Comparison of ENCODE assay signal across 29 cellular contexts in genomic region chr7:131438969-131439368, GRCh38.
"Had no signal": no experiment of that assay in that cellular context is flagged by ENCODE, and none has a peak within 500 bp of the region (broad histone marks: within the 10 kb centered on the region; RNA-seq: fewer than 3 reads in every experiment).

No MANE protein-coding gene starts in this region.

- H3K4me3 ChIP-seq: neural progenitor cell, ovary, psoas muscle, right lobe of liver, skin epidermis, smooth muscle cell, spleen, suprapubic skin, testis, transverse colon, upper lobe of right lung, uterus had no signal

- H3K9me3 ChIP-seq: ovary, psoas muscle, right lobe of liver, spleen, testis, transverse colon, upper lobe of right lung, uterus had no signal

- H3K4me1 ChIP-seq: neural progenitor cell, parathyroid adenoma, right lobe of liver, spleen, suprapubic skin, testis, uterus had no signal

- H3K27ac Mint-ChIP-seq: naive thymus-derived CD4-positive, alpha-beta T cell; natural killer cell; nephron; neural progenitor cell; stimulated activated memory B cell treated with anti-CD40 and anti-IgM and Interleukin-4, amounts not matched to agents 10 μg/mL and 1 μg/mL and 100 μg/mL, for 72 hours; stimulated activated naive CD8-positive, alpha-beta T cell treated with anti-CD3 and anti-CD28 coated beads, Interleukin-15, amount 100 ng/mL, for 72 hours; type B pancreatic cell had no signal

- H3K36me3 ChIP-seq: ovary, uterus had no signal

- H3K4me3 Mint-ChIP-seq: naive thymus-derived CD4-positive, alpha-beta T cell; natural killer cell; nephron; neural progenitor cell; stimulated activated memory B cell treated with anti-CD40 and anti-IgM and Interleukin-4, amounts not matched to agents 10 μg/mL and 1 μg/mL and 100 μg/mL, for 72 hours; stimulated activated naive CD8-positive, alpha-beta T cell treated with anti-CD3 and anti-CD28 coated beads, Interleukin-15, amount 100 ng/mL, for 72 hours; type B pancreatic cell had no signal

- H3K9me3 Mint-ChIP-seq: naive thymus-derived CD4-positive, alpha-beta T cell; natural killer cell; neural progenitor cell; stimulated activated memory B cell treated with anti-CD40 and anti-IgM and Interleukin-4, amounts not matched to agents 10 μg/mL and 1 μg/mL and 100 μg/mL, for 72 hours; stimulated activated naive CD8-positive, alpha-beta T cell treated with anti-CD3 and anti-CD28 coated beads, Interleukin-15, amount 100 ng/mL, for 72 hours; type B pancreatic cell had no signal

- H3K27me3 Mint-ChIP-seq: naive thymus-derived CD4-positive, alpha-beta T cell; stimulated activated memory B cell treated with anti-CD40 and anti-IgM and Interleukin-4, amounts not matched to agents 10 μg/mL and 1 μg/mL and 100 μg/mL, for 72 hours; stimulated activated naive CD8-positive, alpha-beta T cell treated with anti-CD3 and anti-CD28 coated beads, Interleukin-15, amount 100 ng/mL, for 72 hours; type B pancreatic cell had no signal

- ATAC-seq: naive thymus-derived CD4-positive, alpha-beta T cell; natural killer cell; psoas muscle; right lobe of liver; stimulated activated memory B cell treated with anti-CD40 and anti-IgM and Interleukin-4, amounts not matched to agents 10 μg/mL and 1 μg/mL and 100 μg/mL, for 72 hours; stimulated activated naive CD8-positive, alpha-beta T cell treated with anti-CD3 and anti-CD28 coated beads, Interleukin-15, amount 100 ng/mL, for 72 hours; stimulated activated naive CD8-positive, alpha-beta T cell treated with anti-CD3 and anti-CD28 coated beads, Interleukin-15, Interleukin-2, amounts not matched to agents 100 U/mL and 50 U/mL, for 24 hours; upper lobe of right lung had no signal

- DNase-seq: naive thymus-derived CD4-positive, alpha-beta T cell; natural killer cell; occipital lobe; ovary; psoas muscle; right cardiac atrium; right lobe of liver; spleen; stimulated activated CD4-positive, alpha-beta T cell treated with anti-CD3 and anti-CD28 coated beads, Interleukin-12 subunit alpha, Interleukin-12 subunit beta, amount 100 ng/mL, for 4 hours; stimulated activated CD4-positive, alpha-beta T cell treated with anti-CD3 and anti-CD28 coated beads, Interleukin-1b, Interleukin-23, amount 100 ng/mL, for 48 hours; stimulated activated CD4-positive, alpha-beta T cell treated with anti-CD3 and anti-CD28 coated beads, Interleukin-4, amount 100 ng/mL, for 1 hour; stimulated activated CD4-positive, alpha-beta T cell treated with anti-CD3 and anti-CD28 coated beads, Interleukin-4, amount 100 ng/mL, for 4 hours; stimulated activated CD8-positive, alpha-beta memory T cell treated with anti-CD3 and anti-CD28 coated beads, Interleukin-4, amount 100 ng/mL, for 48 hours; stimulated activated naive CD4-positive, alpha-beta T cell; stimulated activated naive CD8-positive, alpha-beta T cell treated with anti-CD3 and anti-CD28 coated beads, Interleukin-15, amount 100 ng/mL, for 72 hours; stimulated activated naive CD8-positive, alpha-beta T cell treated with anti-CD3 and anti-CD28 coated beads, Interleukin-15, Interleukin-2, amounts not matched to agents 100 U/mL and 50 U/mL, for 24 hours; substantia nigra; testis; transverse colon; upper lobe of right lung; uterus had no signal

- H3K27ac ChIP-seq: neural progenitor cell, ovary, parathyroid adenoma, psoas muscle, right lobe of liver, skin epidermis, spleen, suprapubic skin, transverse colon, upper lobe of right lung, uterus had no signal

- H3K27me3 ChIP-seq: neural progenitor cell, ovary, right lobe of liver, spleen, suprapubic skin, testis, transverse colon, upper lobe of right lung, uterus had no signal

- H3K4me1 Mint-ChIP-seq: nephron, neural progenitor cell had no signal
